ENCODE assay signal across 8 cellular contexts in the genomic region with DNA sequence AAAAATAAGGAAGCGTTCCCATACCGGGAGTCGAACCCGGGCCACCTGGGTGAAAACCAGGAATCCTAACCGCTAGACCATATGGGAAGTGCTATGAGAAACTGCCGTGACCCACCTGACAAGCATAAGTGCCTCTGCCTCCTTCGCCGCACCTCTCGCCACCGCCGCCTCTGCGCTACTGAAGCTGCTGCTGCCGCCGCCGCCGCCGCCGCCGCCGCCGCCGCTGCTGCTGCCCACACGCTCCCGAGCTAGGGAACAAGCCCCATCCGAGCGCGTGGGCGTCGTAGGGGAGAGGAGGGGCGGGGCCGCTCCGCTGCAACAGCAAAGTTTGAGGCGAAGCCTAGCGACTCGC. TPM values are rescaled to one million over a fixed set of nuclear protein-coding genes. Genes with fewer than 3 reads are reported as not detected.
DNase-seq lines count a peak whose midpoint lies in the region; ATAC-seq, FAIRE-seq and TF ChIP-seq lines count a peak whose summit lies in the region.

No MANE protein-coding gene starts in this region.

- TF ChIP-seq CTCF in A549 (IDR thresholded peaks at IDR 0.05), result no peak
- TF ChIP-seq CTCF in HepG2 (CRISPR knock-in tag; IDR thresholded peaks at IDR 0.05), result no peak

- H2AFZ ChIP-seq in HepG2 (ENCODE audit: low read length), result no peak overlapping the region

- POLR2A ChIA-PET in A549 (lab: Yijun Ruan, JAX) (interaction anchor here (0.5 to 2.3 kb wide), 9 partner anchors 42 to 1211 kb away, joined by 3 to 10 read pairs (median 5); partner anchors contain the start of genes AKAP11, ELF1, KBTBD6 and MTRF1), HepG2 (lab: Yijun Ruan, JAX) (interaction anchor here (0.6 to 2.7 kb wide), 20 partner anchors 11 to 592 kb away, joined by 3 to 35 read pairs (median 5); partner anchors contain the start of genes ELF1, KBTBD7 and SLC25A15)
- POLR2A ChIA-PET in activated CD4-positive, alpha-beta T cell treated with anti-CD3 and anti-CD28 coated beads, Interleukin-2, amount 10 ng/mL, durations not matched to agents 7 days and 5 days (lab: Charles Lee), result interaction anchor here (0.6 to 0.9 kb wide), 3 partner anchors 20 to 398 kb away, joined by 3 to 12 read pairs (median 3); no protein-coding TSS in a partner anchor

- peaks cover 81% of the 10 kb centered on the region for H3K79me2 ChIP-seq in HepG2 (ENCODE audit: insufficient read depth, low read length)

- H4K20me1 ChIP-seq in HepG2 (ENCODE audit: insufficient read depth, low read length), result peaks cover 31% of the 10 kb centered on the region

- peak overlapping the region; percentile 93 for H3K9ac ChIP-seq in HepG2 (ENCODE audit: insufficient read depth, low read depth, low read length)

- H3K36me3 Mint-ChIP-seq in activated CD4-positive, alpha-beta T cell treated with anti-CD3 and anti-CD28 coated beads, Interleukin-2, amount 10 ng/mL, durations not matched to agents 7 days and 5 days (ENCODE audit: low read depth), result peaks cover 18% of the 10 kb centered on the region

- H3K27me3 ChIP-seq in HepG2 (ENCODE audit: control insufficient read depth in 1 of 2, insufficient read depth in 2 of 2, low read length in 2 of 2), result no peaks in the 10 kb centered on the region; a peak in 1 of 5 replicates

- H3K27ac Mint-ChIP-seq in activated CD4-positive, alpha-beta T cell treated with anti-CD3 and anti-CD28 coated beads, Interleukin-2, amount 10 ng/mL, durations not matched to agents 7 days and 5 days, result peak overlapping the region; percentile 99

- peak overlapping the region; percentile 76 for H3K4me2 ChIP-seq in A549
- peak overlapping the region; percentile 86 for H3K4me2 ChIP-seq in HepG2 (ENCODE audit: low read depth, low read length)

- H3K27ac ChIP-seq in A549 (peak overlapping the region; percentile 97 to 99), cingulate gyrus (ENCODE audit: low read depth, low read length) (peak overlapping the region; percentile 98), HepG2 (ENCODE audit: extremely low read length, insufficient read depth, low read length) (peak overlapping the region; percentile 98)

- H3K4me3 Mint-ChIP-seq in activated CD4-positive, alpha-beta T cell treated with anti-CD3 and anti-CD28 coated beads, Interleukin-2, amount 10 ng/mL, durations not matched to agents 7 days and 5 days, result peak overlapping the region; percentile 93

- ATAC-seq in A549 (peak; percentile 64 to 73), GM18867 (IDR thresholded peaks at IDR 0.05; ENCODE audit: unreplicated experiment) (peak; percentile 40), HG03097 (IDR thresholded peaks at IDR 0.05; ENCODE audit: low FRiP score, unreplicated experiment) (peak; percentile 12), HepG2 (peak; percentile 57)

- 0% methylated on average over 9 of the region's 35 CpGs for WGBS in A549 (ENCODE audit: missing lambda C conversion rate)
- 4% methylated on average over 11 of the region's 35 CpGs for WGBS in HepG2 (ENCODE audit: low lambda C conversion rate)

- FAIRE-seq in A549 (lab: Jason Lieb, UNC), result no peak
- no peak for FAIRE-seq in HepG2 (lab: Jason Lieb, UNC)

- no peaks in the 10 kb centered on the region for H3K9me3 Mint-ChIP-seq in activated CD4-positive, alpha-beta T cell treated with anti-CD3 and anti-CD28 coated beads, Interleukin-2, amount 10 ng/mL, durations not matched to agents 7 days and 5 days

- H3K4me1 Mint-ChIP-seq in activated CD4-positive, alpha-beta T cell treated with anti-CD3 and anti-CD28 coated beads, Interleukin-2, amount 10 ng/mL, durations not matched to agents 7 days and 5 days, result peaks cover 65% of the 10 kb centered on the region

- CTCF ChIA-PET in A549 (lab: Yijun Ruan, JAX) (interaction anchor here (0.6 to 1.5 kb wide), 4 partner anchors 13 to 37 kb away, joined by 3 read pairs; no protein-coding TSS in a partner anchor), HepG2 (lab: Yijun Ruan, JAX; ENCODE audit: low intra/inter-chr PET ratio, low total read pairs) (no interaction called here)
- CTCF ChIA-PET in activated CD4-positive, alpha-beta T cell treated with anti-CD3 and anti-CD28 coated beads, Interleukin-2, amount 10 ng/mL, durations not matched to agents 7 days and 5 days (lab: Charles Lee), result interaction anchor here (0.6 to 2.5 kb wide), 13 partner anchors 9 to 854 kb away, joined by 3 to 7 read pairs (median 4); partner anchors contain the start of gene ELF1

- in situ Hi-C loops in HepG2 (cut with HindIII; ENCODE audit: extremely low pct_ligation_motif_present, low pct_unique_long_range_greater_than_20kb), result loop anchor here (10.0 kb wide), 1 partner anchor 134 kb away; the partner anchor contains the start of gene KBTBD7

- intact Hi-C loops in HepG2 (cut with micrococcal nuclease; ENCODE audit: unreplicated experiment), result loop anchor here (1.0 to 5.0 kb wide), 5 partner anchors 56 to 273 kb away; partner anchors contain the start of genes KBTBD6, NAA16 and SLC25A15

- H3K27me3 Mint-ChIP-seq in activated CD4-positive, alpha-beta T cell treated with anti-CD3 and anti-CD28 coated beads, Interleukin-2, amount 10 ng/mL, durations not matched to agents 7 days and 5 days, result peaks cover 5% of the 10 kb centered on the region

- TF ChIP-seq POLR2A in A549 (IDR thresholded peaks at IDR 0.05; ENCODE audit: low read length) (peak; percentile 38), HepG2 (IDR thresholded peaks at IDR 0.05; ENCODE audit: insufficient read depth in 1 of 2, low read depth in 2 of 2, low read length in 2 of 2) (no peak)

- H3K4me1 ChIP-seq in A549, result peaks cover 35% of the 10 kb centered on the region; the same call in 2 of the 3 replicates
- H3K4me1 ChIP-seq in HepG2 (ENCODE audit: insufficient read depth, low read length), result peaks cover 58% of the 10 kb centered on the region

- peaks cover 0 to 6% of the 10 kb centered on the region in 2 experiments for H3K36me3 ChIP-seq in HepG2 (replicated peaks in 1 of 2; ENCODE audit: control insufficient read depth in 1 of 2, insufficient read depth in 2 of 2, low read length in 2 of 2)

- H3K9me3 ChIP-seq in A549, result no peaks in the 10 kb centered on the region
- no peaks in the 10 kb centered on the region for H3K9me3 ChIP-seq in HepG2 (ENCODE audit: low read length)

- BruUV-seq in HepG2 (replicated peaks; lab: Mats Ljungman, UMichigan), result no TSS peak

- TF ChIP-seq EP300 in A549 (IDR thresholded peaks at IDR 0.05) (no peak), HepG2 (IDR thresholded peaks at IDR 0.05; ENCODE audit: low read depth in 2 of 2, low read length in 2 of 2) (no peak), HepG2 (CRISPR knock-in tag; IDR thresholded peaks at IDR 0.05; ENCODE audit: borderline replicate concordance) (no peak)

- TF ChIP-seq RAD21 in A549 (conservative IDR thresholded peaks at IDR 0.05 in 1 of 2, IDR thresholded peaks at IDR 0.05 in 1 of 2) (no peak), HepG2 (CRISPR knock-in tag; IDR thresholded peaks at IDR 0.05) (no peak)

- peak; percentile 12 to 83 for DNase-seq in A549 (ENCODE audit: low read depth in 1 of 2, low spot score in 1 of 2)
- DNase-seq in NCI-H446 treated with DMSO at 0.1 percent for 48 hours (lab: John Stamatoyannopoulos, UW), result peak; percentile 77
- peak; percentile 78 for DNase-seq in activated CD4-positive, alpha-beta T cell treated with anti-CD3 and anti-CD28 coated beads, Interleukin-2, amount 10 ng/mL, durations not matched to agents 7 days and 5 days
- peak; percentile 56 for DNase-seq in HepG2 (ENCODE audit: low spot score)
- peak; percentile 90 to 93 for DNase-seq in stimulated activated CD4-positive, alpha-beta T cell treated with anti-CD3 and anti-CD28 coated beads, Interleukin-4, amount 100 ng/mL, for 4 hours

- H3K4me3 ChIP-seq in A549 (peak overlapping the region; percentile 88), HepG2 (replicated peaks in 1 of 3; ENCODE audit: insufficient read depth in 1 of 3, low read depth in 2 of 3, low read length in 3 of 3) (peak overlapping the region; percentile 84 to 96 (median 90))

RNA-seq across cellular contexts. Expression of gene WBP4, which starts 0.6 kb away (rescaled TPM):
- 7.5 and 13.9 TPM in 2 replicates for polyA plus RNA-seq in A549 (2011; rRNA removed)
- 2.6 and 3.5 TPM in 2 replicates for polyA plus RNA-seq in A549 (2012; cell fraction: cytosol; rRNA removed)
- polyA plus RNA-seq in A549 (2012; cell fraction: nucleus; rRNA removed), result 0.91 and 1.4 TPM in 2 replicates
- polyA plus RNA-seq in A549 (2017; fragmentation: RNase III; extraction: RNeasy Plus Mini Kit Qiagen cat#74134 plus additional on column Dnase treatment), result 9.0 to 9.8 TPM (median 9.3 TPM) in 3 replicates
- 1.2 TPM in 2 replicates for polyA minus RNA-seq in A549 (2011; rRNA and poly(A)+ RNA removed)
- 10 to 100 TPM in 1 of 2 experiments, 1 to 10 TPM in 1; 9.8 to 12.2 TPM for total RNA-seq in activated CD4-positive, alpha-beta T cell treated with anti-CD3 and anti-CD28 coated beads, Interleukin-2, amount 10 ng/mL, durations not matched to agents 7 days and 5 days
- 11.7 and 16.8 TPM in 2 replicates for total RNA-seq in HepG2 (2016; rRNA removed; fragmentation: Illumina TruSeq; extraction: Trizol)
- total RNA-seq in HepG2 (2016; cell fraction: cytosol; rRNA removed; fragmentation: Illumina TruSeq; extraction: Trizol; ENCODE audit: low read depth), result 1.8 and 2.7 TPM in 2 replicates
- 12.5 and 16.9 TPM in 2 replicates for total RNA-seq in HepG2 (2016; cell fraction: insoluble cytoplasmic fraction; rRNA removed; fragmentation: Illumina TruSeq; extraction: Trizol)
- 4.5 and 4.9 TPM in 2 replicates for total RNA-seq in HepG2 (2016; cell fraction: membrane; rRNA removed; fragmentation: Illumina TruSeq; extraction: Trizol)
- 8.6 and 8.7 TPM in 2 replicates for total RNA-seq in HepG2 (2016; cell fraction: nucleus; rRNA removed; fragmentation: Illumina TruSeq; extraction: Trizol)
- polyA plus RNA-seq in HepG2 (2011; rRNA removed), result 5.6 and 6.7 TPM in 2 replicates
- polyA plus RNA-seq in HepG2 (2011; cell fraction: cytosol; rRNA removed), result 2.7 and 3.8 TPM in 2 replicates
- 2.8 and 4.4 TPM in 2 replicates for polyA plus RNA-seq in HepG2 (2011; cell fraction: nucleus; rRNA removed)
- 9.8 and 11.1 TPM in 2 replicates for polyA plus RNA-seq in HepG2 (2012)
- 1.0 and 1.1 TPM in 2 replicates for polyA plus RNA-seq in HepG2 (2016; cell fraction: cytosol; fragmentation: Illumina TruSeq; extraction: Trizol; ENCODE audit: low read depth)
- polyA plus RNA-seq in HepG2 (2016; cell fraction: insoluble cytoplasmic fraction; fragmentation: Illumina TruSeq; extraction: Trizol; ENCODE audit: low read depth), result 18.0 and 18.9 TPM in 2 replicates
- 2.6 and 3.2 TPM in 2 replicates for polyA plus RNA-seq in HepG2 (2016; cell fraction: membrane; fragmentation: Illumina TruSeq; extraction: Trizol; ENCODE audit: low read depth)
- 14.5 and 15.5 TPM in 2 replicates for polyA plus RNA-seq in HepG2 (2016; cell fraction: nucleus; fragmentation: Illumina TruSeq; extraction: Trizol; ENCODE audit: insufficient read depth, low read depth)
- 0.91 and 1.3 TPM in 2 replicates for polyA minus RNA-seq in HepG2 (2011; rRNA and poly(A)+ RNA removed; ENCODE audit: low replicate concordance)
- polyA minus RNA-seq in HepG2 (2011; cell fraction: cytosol; rRNA and poly(A)+ RNA removed), result 3.2 and 3.7 TPM in 2 replicates
- 8.1 and 9.2 TPM in 2 replicates for polyA minus RNA-seq in HepG2 (2011; cell fraction: nucleus; rRNA and poly(A)+ RNA removed)

RNA-seq across cellular contexts. Expression of gene ELF1, which starts 41.6 kb away (rescaled TPM):
- polyA plus RNA-seq in A549 (2011; rRNA removed) (40.5 and 45.0 TPM in 2 replicates), A549 (2017; fragmentation: RNase III; extraction: RNeasy Plus Mini Kit Qiagen cat#74134 plus additional on column Dnase treatment) (21.4 to 27.1 TPM (median 24.9 TPM) in 3 replicates), HepG2 (2011; rRNA removed) (24.6 and 26.5 TPM in 2 replicates)
- polyA plus RNA-seq in A549 (2012; cell fraction: cytosol; rRNA removed), result 7.7 and 10.1 TPM in 2 replicates
- 7.4 and 7.7 TPM in 2 replicates for polyA plus RNA-seq in A549 (2012; cell fraction: nucleus; rRNA removed)
- polyA minus RNA-seq in A549 (2011; rRNA and poly(A)+ RNA removed), result 26.2 and 30.5 TPM in 2 replicates
- total RNA-seq in activated CD4-positive, alpha-beta T cell treated with anti-CD3 and anti-CD28 coated beads, Interleukin-2, amount 10 ng/mL, durations not matched to agents 7 days and 5 days, result 100 to 1,000 TPM; 125 to 149 TPM
- 71.5 and 91.5 TPM in 2 replicates for total RNA-seq in HepG2 (2016; rRNA removed; fragmentation: Illumina TruSeq; extraction: Trizol)
- 12.1 and 14.2 TPM in 2 replicates for total RNA-seq in HepG2 (2016; cell fraction: cytosol; rRNA removed; fragmentation: Illumina TruSeq; extraction: Trizol; ENCODE audit: low read depth)
- 70.6 and 87.4 TPM in 2 replicates for total RNA-seq in HepG2 (2016; cell fraction: insoluble cytoplasmic fraction; rRNA removed; fragmentation: Illumina TruSeq; extraction: Trizol)
- 24.5 and 26.2 TPM in 2 replicates for total RNA-seq in HepG2 (2016; cell fraction: membrane; rRNA removed; fragmentation: Illumina TruSeq; extraction: Trizol)
- 78.4 and 79.2 TPM in 2 replicates for total RNA-seq in HepG2 (2016; cell fraction: nucleus; rRNA removed; fragmentation: Illumina TruSeq; extraction: Trizol)
- polyA plus RNA-seq in HepG2 (2011; cell fraction: cytosol; rRNA removed), result 14.1 and 18.0 TPM in 2 replicates
- polyA plus RNA-seq in HepG2 (2011; cell fraction: nucleus; rRNA removed), result 15.7 and 16.1 TPM in 2 replicates
- polyA plus RNA-seq in HepG2 (2012), result 28.9 and 32.2 TPM in 2 replicates
- 1.6 and 1.9 TPM in 2 replicates for polyA plus RNA-seq in HepG2 (2016; cell fraction: cytosol; fragmentation: Illumina TruSeq; extraction: Trizol; ENCODE audit: low read depth)
- 55.8 and 56.2 TPM in 2 replicates for polyA plus RNA-seq in HepG2 (2016; cell fraction: insoluble cytoplasmic fraction; fragmentation: Illumina TruSeq; extraction: Trizol; ENCODE audit: low read depth)
- 6.4 and 6.6 TPM in 2 replicates for polyA plus RNA-seq in HepG2 (2016; cell fraction: membrane; fragmentation: Illumina TruSeq; extraction: Trizol; ENCODE audit: low read depth)
- 46.4 and 47.1 TPM in 2 replicates for polyA plus RNA-seq in HepG2 (2016; cell fraction: nucleus; fragmentation: Illumina TruSeq; extraction: Trizol; ENCODE audit: insufficient read depth, low read depth)
- polyA minus RNA-seq in HepG2 (2011; rRNA and poly(A)+ RNA removed; ENCODE audit: low replicate concordance), result 18.2 and 60.6 TPM in 2 replicates
- 29.5 and 31.8 TPM in 2 replicates for polyA minus RNA-seq in HepG2 (2011; cell fraction: cytosol; rRNA and poly(A)+ RNA removed)
- 77.6 and 81.4 TPM in 2 replicates for polyA minus RNA-seq in HepG2 (2011; cell fraction: nucleus; rRNA and poly(A)+ RNA removed)

Comparison
In these comparisons a context has a peak if more than half of its experiments do, and no peak if none do; other contexts are left out.
1. Peak in every context shown above with its lines: DNase-seq, ATAC-seq, H3K4me3 ChIP-seq and H3K27ac ChIP-seq.
2. ATAC-seq: peak in every context shown above with its lines; median percentile 68 in A549; 57 in HepG2; 40 in GM18867; 12 in HG03097.